In the genomic region with DNA sequence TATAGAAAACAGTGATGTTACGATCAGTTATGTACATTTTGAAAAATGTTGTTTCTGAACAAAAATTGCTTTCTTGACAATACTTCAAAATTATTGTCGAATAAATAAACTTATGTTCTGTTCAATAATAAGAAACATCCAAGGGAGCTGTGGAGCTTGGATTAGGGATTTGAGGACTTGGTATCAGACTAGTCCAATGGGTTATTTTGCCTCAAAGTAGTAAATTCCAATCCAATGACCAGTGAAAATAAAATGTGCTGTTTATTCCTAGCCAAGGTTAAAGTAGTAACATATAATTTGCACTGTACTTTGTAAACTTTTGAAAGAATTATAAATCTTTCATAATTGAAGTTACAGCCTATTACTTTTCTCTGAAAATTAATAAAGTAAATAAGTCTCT, we compare ENCODE assay signal across 26 cellular contexts.
"Had no signal": no experiment of that assay in that cellular context is flagged by ENCODE, and none has a peak within 500 bp of the region (broad histone marks: within the 10 kb centered on the region; RNA-seq: fewer than 3 reads in every experiment).

No MANE protein-coding gene starts in this region.

- H3K4me3 ChIP-seq: ascending aorta, cardiac muscle cell, coronary artery, dorsolateral prefrontal cortex, gastroesophageal sphincter, ovary, psoas muscle, sigmoid colon, spleen, testis, transverse colon had no signal

- H3K36me3 ChIP-seq: ascending aorta, cardiac muscle cell, gastroesophageal sphincter, ovary, sigmoid colon, spleen, transverse colon had no signal

- ATAC-seq: gastroesophageal sphincter; psoas muscle; stimulated activated naive CD8-positive, alpha-beta T cell treated with anti-CD3 and anti-CD28 coated beads, Interleukin-15, Interleukin-2, amounts not matched to agents 100 U/mL and 50 U/mL, for 24 hours had no signal

- H3K4me1 ChIP-seq: ascending aorta, psoas muscle, sigmoid colon, spleen, testis had no signal

- DNase-seq: activated CD4-positive, alpha-beta T cell treated with anti-CD3 and anti-CD28 coated beads for 4 hours; activated CD4-positive, alpha-beta T cell treated with anti-CD3 and anti-CD28 coated beads, Interleukin-2, amount 50 U/mL, for 4 hours; activated CD4-positive, CD25-positive, alpha-beta regulatory T cell; activated CD8-positive, alpha-beta memory T cell treated with anti-CD3 and anti-CD28 coated beads for 24 hours; activated effector memory CD4-positive, alpha-beta T cell treated with anti-CD3 and anti-CD28 coated beads, Interleukin-2, amount 50 U/mL, for 16 hours; activated naive CD4-positive, alpha-beta T cell treated with anti-CD3 and anti-CD28 coated beads for 36 hours; activated naive CD8-positive, alpha-beta T cell treated with anti-CD3 and anti-CD28 coated beads for 36 hours; dorsolateral prefrontal cortex; effector memory CD4-positive, alpha-beta T cell; erythroblast; head of caudate nucleus; hippocampal formation; immature natural killer cell; naive B cell; ovary; psoas muscle; sigmoid colon; spleen; stimulated activated naive CD8-positive, alpha-beta T cell treated with anti-CD3 and anti-CD28 coated beads, Interleukin-15, Interleukin-2, amounts not matched to agents 100 U/mL and 50 U/mL, for 24 hours; T-helper 1 cell; testis; transverse colon had no signal

- H3K27ac ChIP-seq: cardiac muscle cell, coronary artery, dorsolateral prefrontal cortex, gastroesophageal sphincter, ovary, psoas muscle, sigmoid colon, spleen, testis, transverse colon had no signal

- H3K27me3 ChIP-seq: ascending aorta, cardiac muscle cell, dorsolateral prefrontal cortex, gastroesophageal sphincter, ovary, sigmoid colon, spleen, testis, transverse colon had no signal

- H3K9me3 ChIP-seq: ascending aorta, gastroesophageal sphincter, ovary, psoas muscle, sigmoid colon, spleen, testis, transverse colon had no signal
